In the genomic region with DNA sequence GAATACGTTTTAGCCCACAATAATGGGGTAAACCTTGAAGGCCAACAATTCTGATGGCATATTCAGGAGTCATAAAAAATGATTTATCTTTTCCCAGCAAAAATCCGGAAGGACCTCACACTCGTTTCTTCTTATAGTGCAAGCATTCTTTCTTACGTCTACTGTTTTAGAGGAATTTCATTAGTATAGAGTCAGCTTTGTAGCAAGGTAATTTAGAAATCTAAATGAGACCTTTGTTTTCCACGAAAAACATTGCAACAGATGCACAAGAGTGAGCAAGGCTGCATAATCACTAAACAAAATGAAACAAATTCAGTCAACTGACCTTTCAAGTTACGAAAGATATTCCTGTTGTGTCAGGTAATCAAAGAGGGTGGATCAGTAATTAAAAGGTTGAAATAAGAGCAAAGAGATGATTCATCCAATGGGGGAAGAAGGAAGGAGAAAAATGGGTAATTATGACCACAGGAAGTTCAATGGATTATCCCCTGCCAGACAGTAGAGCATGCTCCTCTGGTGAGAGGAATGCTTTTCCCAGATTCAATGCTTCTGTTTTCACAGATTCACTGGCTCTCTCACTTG, we compare ENCODE assay signal across 8 cellular contexts. TPM values are rescaled to one million over a fixed set of nuclear protein-coding genes. Genes with fewer than 3 reads are reported as not detected.
A peak's percentile ranks its signal among the peaks of the same experiment; 100 is the strongest.
DNase-seq lines count a peak whose midpoint lies in the region; ATAC-seq and TF ChIP-seq lines count a peak whose summit lies in the region.

No MANE protein-coding gene starts in this region.

- H3K36me3 ChIP-seq in BLaER1 treated with 17β-estradiol and CSF1 and Interleukin-3, amounts not matched to agents 10 nM and 100 nM, result peaks cover 0 to 27% (median 6%) of the 10 kb centered on the region in 11 experiments; a peak in 6 of 22 replicates
- peaks cover 17% of the 10 kb centered on the region for H3K36me3 ChIP-seq in HUES48 (ENCODE audit: control insufficient read depth, insufficient read depth, low read length)
- no peaks in the 10 kb centered on the region for H3K36me3 ChIP-seq in adipocyte (ENCODE audit: control insufficient read depth, insufficient read depth, low read length, severe bottlenecking)
- no peaks in the 10 kb centered on the region for H3K36me3 ChIP-seq in right lobe of liver
- H3K36me3 ChIP-seq in upper lobe of right lung, result no peaks in the 10 kb centered on the region

- 20% methylated on average over 6 of the region's 6 CpGs for WGBS in right lobe of liver (ENCODE audit: insufficient coverage, low coverage, low lambda C conversion rate, missing lambda C conversion rate)

- peak overlapping the region; percentile 82 to 97 (median 92) for H3K4me3 ChIP-seq in BLaER1 treated with 17β-estradiol and CSF1 and Interleukin-3, amounts not matched to agents 10 nM and 100 nM
- peak overlapping the region; percentile 100 for H3K4me3 ChIP-seq in HUES48 (ENCODE audit: low read depth, low read length)
- H3K4me3 ChIP-seq in adipocyte (ENCODE audit: low read length), result peak overlapping the region; percentile 99
- H3K4me3 ChIP-seq in right lobe of liver, result peak overlapping the region; percentile 83 to 86 (median 83)
- peak overlapping the region; percentile 97 for H3K4me3 ChIP-seq in upper lobe of right lung

- no peak for DNase-seq in adipocyte (ENCODE audit: low read depth)
- no peak for DNase-seq in right lobe of liver
- no peak for DNase-seq in upper lobe of right lung
- no peak for DNase-seq in NCI-H526 treated with DMSO at 0.1 percent for 48 hours (lab: John Stamatoyannopoulos, UW)
- DNase-seq in stimulated activated CD4-positive, alpha-beta T cell treated with anti-CD3 and anti-CD28 coated beads, Interleukin-12 subunit alpha, Interleukin-12 subunit beta, amount 100 ng/mL, for 4 hours, result no peak

- peaks cover 38 to 44% (median 40%) of the 10 kb centered on the region in 10 experiments for H3K4me1 ChIP-seq in BLaER1 treated with 17β-estradiol and CSF1 and Interleukin-3, amounts not matched to agents 10 nM and 100 nM
- H3K4me1 ChIP-seq in HUES48 (ENCODE audit: control insufficient read depth, insufficient read depth, low read length) (peaks cover 35% of the 10 kb centered on the region), adipocyte (ENCODE audit: control insufficient read depth, insufficient read depth, low read length) (peaks cover 35% of the 10 kb centered on the region), right lobe of liver (peaks cover 0 to 32% (median 10%) of the 10 kb centered on the region in 4 donors), upper lobe of right lung (peaks cover 37% of the 10 kb centered on the region)

- ATAC-seq in right lobe of liver, result peak in 1 of 4 donors; percentile 2
- no peak for ATAC-seq in upper lobe of right lung
- ATAC-seq in HG03175 (IDR thresholded peaks at IDR 0.05; ENCODE audit: unreplicated experiment), result no peak

- peaks cover 0 to 13% (median 0%) of the 10 kb centered on the region in 11 experiments; a peak in 6 of 22 replicates for H3K9me3 ChIP-seq in BLaER1 treated with 17β-estradiol and CSF1 and Interleukin-3, amounts not matched to agents 10 nM and 100 nM (replicated peaks in 1 of 11)
- H3K9me3 ChIP-seq in HUES48 (ENCODE audit: control insufficient read depth, insufficient read depth, low read length) (no peaks in the 10 kb centered on the region), adipocyte (ENCODE audit: control insufficient read depth, low read length) (no peaks in the 10 kb centered on the region), right lobe of liver (no peaks in the 10 kb centered on the region), upper lobe of right lung (no peaks in the 10 kb centered on the region)

- no peaks in the 10 kb centered on the region for H3K27me3 ChIP-seq in BLaER1 treated with 17β-estradiol and CSF1 and Interleukin-3, amounts not matched to agents 10 nM and 100 nM
- H3K27me3 ChIP-seq in HUES48 (ENCODE audit: control insufficient read depth, insufficient read depth, low read length) (no peaks in the 10 kb centered on the region), adipocyte (replicated peaks; ENCODE audit: control insufficient read depth, insufficient read depth, low read length) (no peaks in the 10 kb centered on the region), right lobe of liver (no peaks in the 10 kb centered on the region), upper lobe of right lung (no peaks in the 10 kb centered on the region)

- peak overlapping the region; percentile 49 to 80 (median 70) for H3K4me2 ChIP-seq in BLaER1 treated with 17β-estradiol and CSF1 and Interleukin-3, amounts not matched to agents 10 nM and 100 nM

- TF ChIP-seq CTCF in right lobe of liver (IDR thresholded peaks at IDR 0.05), result no peak
- no peak for TF ChIP-seq CTCF in upper lobe of right lung (IDR thresholded peaks at IDR 0.05)

- H4K20me1 ChIP-seq in BLaER1 treated with 17β-estradiol and CSF1 and Interleukin-3, amounts not matched to agents 10 nM and 100 nM, result peaks cover 36 to 39% (median 39%) of the 10 kb centered on the region in 11 experiments

- H3K9ac ChIP-seq in BLaER1 treated with 17β-estradiol and CSF1 and Interleukin-3, amounts not matched to agents 10 nM and 100 nM, result peak overlapping the region; percentile 99 to 100 (median 100)
- H3K9ac ChIP-seq in HUES48 (ENCODE audit: low read depth, low read length), result peak overlapping the region; percentile 100
- peak overlapping the region; percentile 100 for H3K9ac ChIP-seq in adipocyte (ENCODE audit: low read length)

- no peak for TF ChIP-seq POLR2A in right lobe of liver (IDR thresholded peaks at IDR 0.05)

- peak overlapping the region; percentile 99 to 100 (median 100) for H3K27ac ChIP-seq in BLaER1 treated with 17β-estradiol and CSF1 and Interleukin-3, amounts not matched to agents 10 nM and 100 nM
- peak overlapping the region; percentile 100 for H3K27ac ChIP-seq in HUES48 (ENCODE audit: low read depth, low read length)
- peak overlapping the region; percentile 99 to 100 (median 100) for H3K27ac ChIP-seq in right lobe of liver
- peak overlapping the region; percentile 100 for H3K27ac ChIP-seq in upper lobe of right lung

- intact Hi-C loops in right lobe of liver (cut with DNase I) (no loop called here), upper lobe of right lung (cut with DNase I) (no loop called here)

RNA-seq across cellular contexts. Expression of gene CSDE1, which starts 0.6 kb away (rescaled TPM):
- 100 to 1,000 TPM; 195 to 585 (median 269) TPM for total RNA-seq in right lobe of liver
- 551 TPM for total RNA-seq in upper lobe of right lung

RNA-seq across cellular contexts. Expression of gene SIKE1, which starts 22.1 kb away (rescaled TPM):
- total RNA-seq in right lobe of liver, result 10 to 100 TPM; 17.5 to 74.0 (median 21.8) TPM
- total RNA-seq in upper lobe of right lung, result 31.2 TPM

RNA-seq across cellular contexts. Expression of gene NRAS, which starts 41.8 kb away (rescaled TPM):
- total RNA-seq in right lobe of liver (10 to 100 TPM; 10.4 to 24.5 (median 16.3) TPM), upper lobe of right lung (26.5 TPM)
